Comparison of ENCODE assay signal across 8 cellular contexts in genomic region chr20:62641749-62642665, GRCh38. TPM values are rescaled to one million over a fixed set of nuclear protein-coding genes. Genes with fewer than 3 reads are reported as not detected.
DNase-seq lines count a peak whose midpoint lies in the region; ATAC-seq lines count a peak whose summit lies in the region.

A gene with protein sequence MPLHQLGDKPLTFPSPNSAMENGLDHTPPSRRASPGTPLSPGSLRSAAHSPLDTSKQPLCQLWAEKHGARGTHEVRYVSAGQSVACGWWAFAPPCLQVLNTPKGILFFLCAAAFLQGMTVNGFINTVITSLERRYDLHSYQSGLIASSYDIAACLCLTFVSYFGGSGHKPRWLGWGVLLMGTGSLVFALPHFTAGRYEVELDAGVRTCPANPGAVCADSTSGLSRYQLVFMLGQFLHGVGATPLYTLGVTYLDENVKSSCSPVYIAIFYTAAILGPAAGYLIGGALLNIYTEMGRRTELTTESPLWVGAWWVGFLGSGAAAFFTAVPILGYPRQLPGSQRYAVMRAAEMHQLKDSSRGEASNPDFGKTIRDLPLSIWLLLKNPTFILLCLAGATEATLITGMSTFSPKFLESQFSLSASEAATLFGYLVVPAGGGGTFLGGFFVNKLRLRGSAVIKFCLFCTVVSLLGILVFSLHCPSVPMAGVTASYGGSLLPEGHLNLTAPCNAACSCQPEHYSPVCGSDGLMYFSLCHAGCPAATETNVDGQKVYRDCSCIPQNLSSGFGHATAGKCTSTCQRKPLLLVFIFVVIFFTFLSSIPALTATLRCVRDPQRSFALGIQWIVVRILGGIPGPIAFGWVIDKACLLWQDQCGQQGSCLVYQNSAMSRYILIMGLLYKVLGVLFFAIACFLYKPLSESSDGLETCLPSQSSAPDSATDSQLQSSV (plus strand): TSS chr20:62642503. CDS start chr20:62656455, 13,952 bp downstream.

- peak within 1 kb of the TSS; percentile 36 for H3K4me3 ChIP-seq in mesendoderm (ENCODE audit: low read length)

- H3K23ac ChIP-seq in mesendoderm (ENCODE audit: low read length) = no peak within 1 kb of the TSS

- H3K9ac ChIP-seq in mesendoderm (ENCODE audit: low read length) = peak within 1 kb of the TSS; percentile 72

- CTCF ChIA-PET in activated CD4-positive, alpha-beta memory T cell treated with anti-CD3 and anti-CD28 coated beads, Interleukin-2, amount 10 ng/mL, durations not matched to agents 7 days and 5 days (lab: Charles Lee) = interaction anchor here (1.2 to 3.1 kb wide), 6 partner anchors 24 to 152 kb away, joined by 3 to 10 read pairs (median 5); no protein-coding TSS in a partner anchor

- in situ Hi-C loops in ACHN (cut with HindIII; ENCODE audit: low pct_ligation_motif_present, low pct_unique_long_range_greater_than_20kb, low sequenced_read_pairs) = no loop called here

- no peak within 1 kb of the TSS for H4K8ac ChIP-seq in mesendoderm (ENCODE audit: low read depth, low read length)

- H3K27ac Mint-ChIP-seq in activated CD4-positive, alpha-beta memory T cell treated with anti-CD3 and anti-CD28 coated beads, Interleukin-2, amount 10 ng/mL, durations not matched to agents 7 days and 5 days = peak within 1 kb of the TSS; percentile 71

- H2BK5ac ChIP-seq in mesendoderm (ENCODE audit: low read length) = no peak within 1 kb of the TSS

- H3K4me2 ChIP-seq in mesendoderm (ENCODE audit: low read length) = peak within 1 kb of the TSS; percentile 92

- no peak within 1 kb of the TSS for H2BK15ac ChIP-seq in mesendoderm (replicated peaks; ENCODE audit: low read depth)

- peaks cover 40% of the 10 kb centered on the region for H3K4me1 Mint-ChIP-seq in activated CD4-positive, alpha-beta memory T cell treated with anti-CD3 and anti-CD28 coated beads, Interleukin-2, amount 10 ng/mL, durations not matched to agents 7 days and 5 days

- H2AK5ac ChIP-seq in mesendoderm (ENCODE audit: low read length) = no peak within 1 kb of the TSS

- ATAC-seq in GM19025 (IDR thresholded peaks at IDR 0.05; ENCODE audit: low read depth, unreplicated experiment) (peak; percentile 76), HG03354 (IDR thresholded peaks at IDR 0.05; ENCODE audit: poor library complexity, severe bottlenecking, unreplicated experiment) (peak; percentile 80)

- no peaks in the 10 kb centered on the region for H3K79me1 ChIP-seq in mesendoderm (ENCODE audit: low read length)

- H4K5ac ChIP-seq in mesendoderm (ENCODE audit: low read length) = no peak within 1 kb of the TSS

- WGBS in mesendoderm (ENCODE audit: extremely low coverage, insufficient coverage, low lambda C conversion rate) = no CpG with 5 or more reads among the region's 100 CpGs

- H3K36me3 Mint-ChIP-seq in activated CD4-positive, alpha-beta memory T cell treated with anti-CD3 and anti-CD28 coated beads, Interleukin-2, amount 10 ng/mL, durations not matched to agents 7 days and 5 days (ENCODE audit: low read depth) = peaks cover 11% of the 10 kb centered on the region

- H3K18ac ChIP-seq in mesendoderm (ENCODE audit: low read length) = no peak within 1 kb of the TSS

- no peaks in the 10 kb centered on the region for H3K79me2 ChIP-seq in mesendoderm (ENCODE audit: control insufficient read depth, insufficient read depth, low read length)

- no peak within 1 kb of the TSS for H3K4ac ChIP-seq in mesendoderm (ENCODE audit: low read depth, low read length)

- no peaks in the 10 kb centered on the region for H3K9me3 Mint-ChIP-seq in activated CD4-positive, alpha-beta memory T cell treated with anti-CD3 and anti-CD28 coated beads, Interleukin-2, amount 10 ng/mL, durations not matched to agents 7 days and 5 days

- no peak within 1 kb of the TSS for H2BK120ac ChIP-seq in mesendoderm (ENCODE audit: low read depth, low read length)

- H3K27me3 ChIP-seq in mesendoderm (ENCODE audit: insufficient read depth, low read length, poor library complexity) = peaks cover 8% of the 10 kb centered on the region

- peaks cover 6% of the 10 kb centered on the region for H3K27me3 Mint-ChIP-seq in activated CD4-positive, alpha-beta memory T cell treated with anti-CD3 and anti-CD28 coated beads, Interleukin-2, amount 10 ng/mL, durations not matched to agents 7 days and 5 days

- DNase-seq in ACHN (peak; percentile 68), NCI-H774 (lab: John Stamatoyannopoulos, UW) (peak; percentile 15), mesendoderm (peak; percentile 46)
- DNase-seq in activated CD4-positive, alpha-beta memory T cell treated with anti-CD3 and anti-CD28 coated beads, Interleukin-2, amount 10 ng/mL, durations not matched to agents 7 days and 5 days = peak; percentile 91
- peak; percentile 82 for DNase-seq in effector CD4-positive, alpha-beta T cell
- peak; percentile 70 to 84 for DNase-seq in stimulated activated CD8-positive, alpha-beta memory T cell treated with anti-CD3 and anti-CD28 coated beads, Interleukin-15, amount 100 ng/mL, for 4 hours (ENCODE audit: low read depth in 2 of 2)

- no peaks in the 10 kb centered on the region for H3K4me1 ChIP-seq in mesendoderm (ENCODE audit: control insufficient read depth, low read depth, low read length)

- peak within 1 kb of the TSS; percentile 83 for H3K4me3 Mint-ChIP-seq in activated CD4-positive, alpha-beta memory T cell treated with anti-CD3 and anti-CD28 coated beads, Interleukin-2, amount 10 ng/mL, durations not matched to agents 7 days and 5 days

- H3K56ac ChIP-seq in mesendoderm (ENCODE audit: low read length) = peak within 1 kb of the TSS; percentile 88

- H3K36me3 ChIP-seq in mesendoderm (ENCODE audit: control insufficient read depth, insufficient read depth, low read length) = no peaks in the 10 kb centered on the region

- POLR2A ChIA-PET in activated CD4-positive, alpha-beta memory T cell treated with anti-CD3 and anti-CD28 coated beads, Interleukin-2, amount 10 ng/mL, durations not matched to agents 7 days and 5 days (lab: Charles Lee) = interaction anchor here (0.8 to 5.0 kb wide), 17 partner anchors 9 to 254 kb away, joined by 3 to 58 read pairs (median 5); partner anchors contain the start of genes MRGBP and OGFR

- H3K27ac ChIP-seq in mesendoderm (ENCODE audit: low read depth, low read length) = no peak within 1 kb of the TSS

RNA-seq across cellular contexts. Expression of the gene that starts here (rescaled TPM):
- 10 to 100 TPM; 51.5 to 51.7 TPM for total RNA-seq in activated CD4-positive, alpha-beta memory T cell treated with anti-CD3 and anti-CD28 coated beads, Interleukin-2, amount 10 ng/mL, durations not matched to agents 7 days and 5 days
- polyA plus RNA-seq in mesendoderm (2013, experiment 1 of 2) = 1.6 TPM
- 1.8 TPM for polyA plus RNA-seq in mesendoderm (2013, experiment 2 of 2)

Comparison
In these comparisons a context has a peak if more than half of its experiments do, and no peak if none do; other contexts are left out.
1. DNase-seq: peak in every context shown above with its lines; median percentile 91 in activated CD4-positive, alpha-beta memory T cell treated with anti-CD3 and anti-CD28 coated beads, Interleukin-2, amount 10 ng/mL, durations not matched to agents 7 days and 5 days; 82 in effector CD4-positive, alpha-beta T cell; 77 in stimulated activated CD8-positive, alpha-beta memory T cell treated with anti-CD3 and anti-CD28 coated beads, Interleukin-15, amount 100 ng/mL, for 4 hours; 68 in ACHN; 46 in mesendoderm; 15 in NCI-H774.